8 cellular contexts compared by ENCODE assay signal in the genomic region with DNA sequence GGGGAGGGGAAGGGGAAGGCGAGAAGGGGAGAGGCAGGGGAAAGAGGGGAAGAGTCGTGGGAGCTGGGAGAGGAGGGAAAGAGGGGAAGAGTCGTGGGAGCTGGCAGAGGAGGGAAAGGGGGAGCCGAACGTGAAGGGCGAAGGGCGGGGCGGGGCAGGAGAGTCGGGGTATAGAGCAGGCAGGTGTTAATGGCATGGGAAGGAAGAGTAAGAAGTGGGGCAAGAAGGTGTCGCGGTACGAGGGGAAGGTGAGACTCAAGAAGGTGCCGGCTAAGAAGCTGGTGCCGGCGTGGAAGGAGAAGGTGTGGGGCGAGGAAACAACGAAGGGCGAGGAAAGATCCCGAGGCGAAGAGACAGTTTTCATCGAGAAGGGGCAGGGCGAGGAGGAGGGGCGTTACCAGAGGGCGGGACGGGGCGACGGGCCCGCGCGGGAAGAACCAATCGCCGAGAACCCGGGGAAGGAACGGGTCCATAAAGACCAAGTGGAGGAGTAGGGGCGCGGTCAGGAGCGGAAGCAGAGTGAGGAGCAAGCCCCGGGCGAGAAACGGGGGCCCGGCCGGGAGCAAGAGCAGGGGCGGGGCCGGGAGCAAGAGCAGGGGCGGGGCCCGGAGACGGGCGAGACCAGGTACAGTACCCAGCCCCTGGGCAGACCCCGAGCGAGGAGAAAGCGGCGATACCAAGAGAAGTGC. TPM values are rescaled to one million over a fixed set of nuclear protein-coding genes. Genes with fewer than 3 reads are reported as not detected.
A peak's percentile ranks its signal among the peaks of the same experiment; 100 is the strongest.
DNase-seq lines count a peak whose midpoint lies in the region; ATAC-seq and TF ChIP-seq lines count a peak whose summit lies in the region.

No MANE protein-coding gene starts in this region.

- TF ChIP-seq CTCF in PC-9 (conservative IDR thresholded peaks at IDR 0.05): no peak

- no peaks in the 10 kb centered on the region for H3K9me2 ChIP-seq in PC-9 (ENCODE audit: insufficient read depth)

- no peaks in the 10 kb centered on the region for H3K27me3 Mint-ChIP-seq in activated T-cell treated with anti-CD3 and anti-CD28 coated beads, Interleukin-2, amount 50 U/mL, for 4 hours (ENCODE audit: low read depth)

- POLR2A ChIA-PET in PC-9 (lab: Charles Lee; ENCODE audit: unreplicated experiment): interaction anchor here (0.5 to 0.8 kb wide), 2 partner anchors 38 to 70 kb away, joined by 5 to 8 read pairs; a partner anchor contains a TSS

- DNase-seq in DMS53 treated with DMSO at 0.1 percent for 48 hours (lab: John Stamatoyannopoulos, UW; ENCODE audit: unreplicated experiment) (peak; percentile 99), KG1 (lab: John Stamatoyannopoulos, UW) (peak; percentile 50), PC-9 (peak; percentile 87 to 95)
- peak; percentile 89 for DNase-seq in activated T-cell treated with anti-CD3 and anti-CD28 coated beads, Interleukin-2, amount 50 U/mL, for 4 hours
- peak; percentile 83 to 93 for DNase-seq in stimulated activated CD8-positive, alpha-beta memory T cell treated with anti-CD3 and anti-CD28 coated beads, Interleukin-7, amount 100 ng/mL, for 1 hour (ENCODE audit: low read depth in 2 of 2)

- H3K4me1 Mint-ChIP-seq in activated T-cell treated with anti-CD3 and anti-CD28 coated beads, Interleukin-2, amount 50 U/mL, for 4 hours (ENCODE audit: low read depth): peaks cover 9% of the 10 kb centered on the region

- H3K9me3 Mint-ChIP-seq in activated T-cell treated with anti-CD3 and anti-CD28 coated beads, Interleukin-2, amount 50 U/mL, for 4 hours: no peaks in the 10 kb centered on the region

- H3K4me3 Mint-ChIP-seq in activated T-cell treated with anti-CD3 and anti-CD28 coated beads, Interleukin-2, amount 50 U/mL, for 4 hours: peak overlapping the region; percentile 95

- intact Hi-C loops in PC-9 (cut with micrococcal nuclease; ENCODE audit: unreplicated experiment): loop anchor here (1.0 to 2.0 kb wide), 10 partner anchors 31 to 438 kb away; a partner anchor contains a TSS

- H3K9me3 ChIP-seq in PC-9 (ENCODE audit: insufficient read depth, low read depth) (no peaks in the 10 kb centered on the region), muscle layer of duodenum (ENCODE audit: control insufficient read depth in 1 of 2, low read length in 2 of 2) (no peaks in the 10 kb centered on the region)

- ATAC-seq in GM21723 (IDR thresholded peaks at IDR 0.05; ENCODE audit: unreplicated experiment) (peak; percentile 73), esophagus mucosa (peak; percentile 82)
- ATAC-seq in activated T-cell treated with anti-CD3 and anti-CD28 coated beads, Interleukin-2, amount 50 U/mL, for 4 hours: peak; percentile 84 to 85

- no peaks in the 10 kb centered on the region for H3K79me2 ChIP-seq in PC-9 (ENCODE audit: low read depth)

- H3F3A ChIP-seq in PC-9 (ENCODE audit: insufficient read depth, low read depth): peaks cover 11% of the 10 kb centered on the region; the same call in 1 of the 2 replicates

- H3K4me3 ChIP-seq in PC-9 (peak overlapping the region; percentile 73), muscle layer of duodenum (ENCODE audit: low read depth in 1 of 2, low read length in 2 of 2) (peak overlapping the region; percentile 76 to 88)

- peak overlapping the region; percentile 79 for H3K4me2 ChIP-seq in PC-9

- H3K36me3 ChIP-seq in PC-9 (ENCODE audit: low read depth) (no peaks in the 10 kb centered on the region), muscle layer of duodenum (ENCODE audit: control insufficient read depth in 1 of 2, insufficient read depth in 2 of 2, low read length in 2 of 2) (no peaks in the 10 kb centered on the region)

- H3K27ac ChIP-seq in PC-9: peak overlapping the region; percentile 69
- peak overlapping the region; percentile 88 for H3K27ac ChIP-seq in muscle layer of duodenum (ENCODE audit: low read length)

- no peaks in the 10 kb centered on the region for H3K36me3 Mint-ChIP-seq in activated T-cell treated with anti-CD3 and anti-CD28 coated beads, Interleukin-2, amount 50 U/mL, for 4 hours (ENCODE audit: insufficient read depth)

- peak overlapping the region; percentile 89 for H2AFZ ChIP-seq in PC-9

- CTCF ChIA-PET in PC-9 (lab: Charles Lee): interaction anchor here (0.6 to 2.2 kb wide), 3 partner anchors 38 to 92 kb away, joined by 3 to 8 read pairs (median 6); a partner anchor contains a TSS

- BruUV-seq in PC-9 (replicated peaks; lab: Mats Ljungman, UMichigan): no TSS peak

- H3K4me1 ChIP-seq in PC-9 (replicated peaks; ENCODE audit: insufficient read depth): peaks cover 5% of the 10 kb centered on the region
- H3K4me1 ChIP-seq in muscle layer of duodenum (ENCODE audit: control insufficient read depth in 1 of 2, insufficient read depth in 2 of 2, low read length in 2 of 2): peaks cover 0 to 4% of the 10 kb centered on the region in 2 donors

- no peaks in the 10 kb centered on the region for H3K27me3 ChIP-seq in PC-9 (ENCODE audit: insufficient read depth, low read depth)
- no peaks in the 10 kb centered on the region for H3K27me3 ChIP-seq in muscle layer of duodenum (ENCODE audit: low read depth, low read length)

- H4K20me1 ChIP-seq in PC-9 (ENCODE audit: insufficient read depth): 0 out of 2 replicates have a peak, but pooled peaks cover 3% of the 10 kb centered on the region

RNA-seq across cellular contexts. Expression of a gene that starts 0.5 kb away (rescaled TPM):
- 11.7 and 12.4 TPM in 2 replicates for total RNA-seq in PC-9 (2021)
- total RNA-seq in activated T-cell treated with anti-CD3 and anti-CD28 coated beads, Interleukin-2, amount 50 U/mL, for 4 hours: 1 to 10 TPM; 2.4 to 3.1 (median 3.0) TPM
- total RNA-seq in esophagus mucosa: 2.0 TPM

RNA-seq across cellular contexts. Expression of a gene that starts 16.4 kb away (rescaled TPM):
- total RNA-seq in PC-9 (2021) (6.1 and 9.3 TPM in 2 replicates), esophagus mucosa (22.8 TPM)
- total RNA-seq in activated T-cell treated with anti-CD3 and anti-CD28 coated beads, Interleukin-2, amount 50 U/mL, for 4 hours: 10 to 100 TPM in 1 of 3 donors, 1 to 10 TPM in 2; 9.2 to 10.9 (median 9.8) TPM

RNA-seq across cellular contexts. Expression of a gene that starts 20.3 kb away (rescaled TPM):
- total RNA-seq in PC-9 (2021): 33.6 and 39.8 TPM in 2 replicates
- total RNA-seq in activated T-cell treated with anti-CD3 and anti-CD28 coated beads, Interleukin-2, amount 50 U/mL, for 4 hours: 10 to 100 TPM; 48.0 to 60.1 (median 50.4) TPM
- total RNA-seq in esophagus mucosa: 43.1 TPM

RNA-seq across cellular contexts. Expression of a gene that starts 32.0 kb away (rescaled TPM):
- total RNA-seq in PC-9 (2021): 100 and 150 TPM in 2 replicates
- total RNA-seq in activated T-cell treated with anti-CD3 and anti-CD28 coated beads, Interleukin-2, amount 50 U/mL, for 4 hours: not detected
- 272 TPM for total RNA-seq in esophagus mucosa

RNA-seq across cellular contexts. Expression of a gene that starts 38.3 kb away (rescaled TPM):
- total RNA-seq in PC-9 (2021) (141 and 222 TPM in 2 replicates), esophagus mucosa (154 TPM)
- 100 to 1,000 TPM; 331 to 368 (median 337) TPM for total RNA-seq in activated T-cell treated with anti-CD3 and anti-CD28 coated beads, Interleukin-2, amount 50 U/mL, for 4 hours

Comparison
In these comparisons a context has a peak if more than half of its experiments do, and no peak if none do; other contexts are left out.
1. Peak in every context shown above with its lines: DNase-seq, ATAC-seq, H3K4me3 ChIP-seq and H3K27ac ChIP-seq.